Comparison of ENCODE assay signal across 21 cellular contexts in genomic region chr14:53881921-53882320, GRCh38.
"Had no signal": no experiment of that assay in that cellular context is flagged by ENCODE, and none has a peak within 500 bp of the region (broad histone marks: within the 10 kb centered on the region; RNA-seq: fewer than 3 reads in every experiment).

No MANE protein-coding gene starts in this region.

- H3K9me3 Mint-ChIP-seq: activated naive CD8-positive, alpha-beta T cell treated with anti-CD3 and anti-CD28 coated beads, Interleukin-2, amount 10 ng/mL, durations not matched to agents 7 days and 5 days; endodermal cell; T-helper 2 cell treated with Interferon-gamma antibody and Interleukin-4, amounts not matched to agents 5 μg/mL and 100 μg/mL, for 36 hours had no signal

- H3K27ac Mint-ChIP-seq: activated CD4-positive, alpha-beta T cell treated with anti-CD3 and anti-CD28 coated beads for 36 hours; activated naive CD8-positive, alpha-beta T cell treated with anti-CD3 and anti-CD28 coated beads, Interleukin-2, amount 10 ng/mL, durations not matched to agents 7 days and 5 days; endodermal cell; immature natural killer cell; natural killer cell treated with Interleukin-12 subunit alpha and Interleukin-12 subunit beta and Interleukin-15 and Interleukin-18, amount 100 ng/mL, for 72 hours; T-helper 2 cell treated with Interferon-gamma antibody and Interleukin-4, amounts not matched to agents 5 μg/mL and 100 μg/mL, for 36 hours had no signal

- ATAC-seq: activated CD4-positive, alpha-beta T cell treated with anti-CD3 and anti-CD28 coated beads for 36 hours; body of pancreas; gastrocnemius medialis; heart left ventricle; natural killer cell treated with Interleukin-12 subunit alpha and Interleukin-12 subunit beta and Interleukin-15 and Interleukin-18, amount 100 ng/mL, for 72 hours; stimulated activated naive CD8-positive, alpha-beta T cell treated with anti-CD3 and anti-CD28 coated beads, Interleukin-15, Interleukin-2, amounts not matched to agents 100 U/mL and 50 U/mL, for 24 hours had no signal

- DNase-seq: activated CD4-positive, alpha-beta T cell treated with anti-CD3 and anti-CD28 coated beads for 36 hours; activated CD4-positive, alpha-beta T cell treated with anti-CD3 and anti-CD28 coated beads, Interleukin-2, amount 50 U/mL, for 48 hours; activated gamma-delta T cell; activated naive CD8-positive, alpha-beta T cell treated with anti-CD3 and anti-CD28 coated beads, Interleukin-2, amount 10 ng/mL, durations not matched to agents 7 days and 5 days; amygdala; body of pancreas; dorsolateral prefrontal cortex; endodermal cell; gastrocnemius medialis; heart left ventricle; immature natural killer cell; mesendoderm; posterior cingulate gyrus; retina; stimulated activated naive CD8-positive, alpha-beta T cell treated with anti-CD3 and anti-CD28 coated beads, Interleukin-15, Interleukin-2, amounts not matched to agents 100 U/mL and 50 U/mL, for 24 hours; substantia nigra had no signal

- H3K36me3 Mint-ChIP-seq: activated naive CD8-positive, alpha-beta T cell treated with anti-CD3 and anti-CD28 coated beads, Interleukin-2, amount 10 ng/mL, durations not matched to agents 7 days and 5 days; immature natural killer cell; natural killer cell treated with Interleukin-12 subunit alpha and Interleukin-12 subunit beta and Interleukin-15 and Interleukin-18, amount 100 ng/mL, for 72 hours had no signal

- H3K4me1 Mint-ChIP-seq: activated CD4-positive, alpha-beta T cell treated with anti-CD3 and anti-CD28 coated beads for 36 hours; activated naive CD8-positive, alpha-beta T cell treated with anti-CD3 and anti-CD28 coated beads, Interleukin-2, amount 10 ng/mL, durations not matched to agents 7 days and 5 days; immature natural killer cell had no signal

- H3K4me3 Mint-ChIP-seq: activated CD4-positive, alpha-beta T cell treated with anti-CD3 and anti-CD28 coated beads for 36 hours; activated naive CD8-positive, alpha-beta T cell treated with anti-CD3 and anti-CD28 coated beads, Interleukin-2, amount 10 ng/mL, durations not matched to agents 7 days and 5 days; endodermal cell; immature natural killer cell; natural killer cell treated with Interleukin-12 subunit alpha and Interleukin-12 subunit beta and Interleukin-15 and Interleukin-18, amount 100 ng/mL, for 72 hours; T-helper 2 cell treated with Interferon-gamma antibody and Interleukin-4, amounts not matched to agents 5 μg/mL and 100 μg/mL, for 36 hours had no signal

- H3K36me3 ChIP-seq: gastrocnemius medialis, heart left ventricle, tibial nerve had no signal

- H3K27ac ChIP-seq: dorsolateral prefrontal cortex, tibial nerve had no signal

- H3K9me3 ChIP-seq: body of pancreas, gastrocnemius medialis, heart left ventricle, tibial nerve had no signal

- FAIRE-seq: colon, urothelium cell line had no signal

- H3K27me3 ChIP-seq: body of pancreas, gastrocnemius medialis, heart left ventricle, tibial nerve had no signal

- H3K4me1 ChIP-seq: body of pancreas, gastrocnemius medialis, tibial nerve had no signal

- H3K27me3 Mint-ChIP-seq: natural killer cell treated with Interleukin-12 subunit alpha and Interleukin-12 subunit beta and Interleukin-15 and Interleukin-18, amount 100 ng/mL, for 72 hours had no signal

- H3K4me3 ChIP-seq: body of pancreas, dorsolateral prefrontal cortex, gastrocnemius medialis, heart left ventricle, tibial nerve had no signal
